In genomic region chr11:3856856-3857553, GRCh38 we compare ENCODE assay signal across 8 cellular contexts. TPM values are rescaled to one million over a fixed set of nuclear protein-coding genes. Genes with fewer than 3 reads are reported as not detected.
DNase-seq lines count a peak whose midpoint lies in the region; ATAC-seq and TF ChIP-seq lines count a peak whose summit lies in the region.

No MANE protein-coding gene starts in this region.

- no peaks in the 10 kb centered on the region for H3K9me3 ChIP-seq in effector memory CD4-positive, alpha-beta T cell (ENCODE audit: control insufficient read depth, low read length)
- H3K9me3 ChIP-seq in neuronal stem cell (replicated peaks in 1 of 2; ENCODE audit: control insufficient read depth in 2 of 2, insufficient read depth in 1 of 2, low read depth in 1 of 2, low read length in 2 of 2), result no peaks in the 10 kb centered on the region

- no peak overlapping the region for H2BK5ac ChIP-seq in neuronal stem cell (ENCODE audit: low read length)

- ATAC-seq in GM19351 (IDR thresholded peaks at IDR 0.05; ENCODE audit: unreplicated experiment) (no peak), GM18517 (IDR thresholded peaks at IDR 0.05; ENCODE audit: unreplicated experiment) (no peak), GM21576 (IDR thresholded peaks at IDR 0.05; ENCODE audit: unreplicated experiment) (no peak)

- no peak overlapping the region for H3K9ac ChIP-seq in neuronal stem cell (ENCODE audit: low read depth, low read length, poor library complexity)

- peaks cover 73% of the 10 kb centered on the region for H3K4me1 Mint-ChIP-seq in CD14-positive monocyte

- H3K4me3 ChIP-seq in LNCaP clone FGC (ENCODE audit: low read depth, low read length) (peak overlapping the region; percentile 76), neuronal stem cell (ENCODE audit: low read length in 2 of 2) (peak overlapping the region in 1 of 2 donors; percentile 89)
- H3K4me3 ChIP-seq in effector memory CD4-positive, alpha-beta T cell (ENCODE audit: insufficient read depth, low read depth, low read length, poor library complexity, severe bottlenecking), result peak overlapping the region; percentile 94

- H3K27me3 Mint-ChIP-seq in CD14-positive monocyte (ENCODE audit: low read depth in 3 of 3), result peaks cover 0 to 2% (median 0%) of the 10 kb centered on the region in 3 donors

- peak overlapping the region; percentile 96 to 97 for H3K4me3 Mint-ChIP-seq in CD14-positive monocyte

- intact Hi-C loops in CD14-positive monocyte (cut with micrococcal nuclease), result loop anchor here (5.0 kb wide), 3 partner anchors 35 to 105 kb away; no protein-coding TSS in a partner anchor

- no peak overlapping the region for H2BK120ac ChIP-seq in neuronal stem cell (ENCODE audit: low read depth, low read length)

- H3K27ac ChIP-seq in effector memory CD4-positive, alpha-beta T cell (ENCODE audit: insufficient read depth, low read length, poor library complexity, severe bottlenecking), result peak overlapping the region; percentile 89
- H3K27ac ChIP-seq in neuronal stem cell (replicated peaks; ENCODE audit: low read length), result no peak overlapping the region

- no peaks in the 10 kb centered on the region for H3K27me3 ChIP-seq in effector memory CD4-positive, alpha-beta T cell (replicated peaks; ENCODE audit: control insufficient read depth, insufficient read depth, low read length, poor library complexity, severe bottlenecking)
- H3K27me3 ChIP-seq in neuronal stem cell (ENCODE audit: control insufficient read depth in 3 of 3, insufficient read depth in 3 of 3, low read depth in 1 of 3, low read length in 3 of 3), result peaks cover 0 to 3% (median 0%) of the 10 kb centered on the region in 3 experiments

- H3K27ac Mint-ChIP-seq in CD14-positive monocyte, result peak overlapping the region in 5 of 7 donors; percentile 94 to 98 (median 96)

- no peak overlapping the region for H3K18ac ChIP-seq in neuronal stem cell (ENCODE audit: low read length)

- no peak for TF ChIP-seq CTCF in CD14-positive monocyte (IDR thresholded peaks at IDR 0.05)
- TF ChIP-seq CTCF in LNCaP clone FGC (IDR thresholded peaks at IDR 0.05; ENCODE audit: control insufficient read depth, extremely low read depth, insufficient read depth), result no peak

- H3K4ac ChIP-seq in neuronal stem cell (ENCODE audit: low read length), result no peak overlapping the region

- H3K9me3 Mint-ChIP-seq in CD14-positive monocyte, result no peaks in the 10 kb centered on the region

- peaks cover 2% of the 10 kb centered on the region for H3K79me1 ChIP-seq in neuronal stem cell (ENCODE audit: low read depth, low read length)

- peak overlapping the region; percentile 87 for H3K4me2 ChIP-seq in neuronal stem cell (ENCODE audit: insufficient read depth, low read length, poor library complexity, severe bottlenecking)

- no peak overlapping the region for H2BK15ac ChIP-seq in neuronal stem cell (ENCODE audit: low read length)

- DNase-seq in CD14-positive monocyte (ENCODE audit: low spot score) (no peak), LNCaP clone FGC (ENCODE audit: low read depth) (no peak), neuronal stem cell (ENCODE audit: low spot score) (no peak)
- DNase-seq in effector memory CD4-positive, alpha-beta T cell, result no peak
- DNase-seq in stimulated activated naive CD4-positive, alpha-beta T cell treated with Interleukin-2 at 50 U/mL for 16 hours (lab: John Stamatoyannopoulos, UW), result no peak

- H3K23ac ChIP-seq in neuronal stem cell (ENCODE audit: low read depth, low read length, poor library complexity), result no peak overlapping the region

- H4K91ac ChIP-seq in neuronal stem cell (ENCODE audit: low read depth, low read length, poor library complexity), result no peak overlapping the region

- H3K4me1 ChIP-seq in effector memory CD4-positive, alpha-beta T cell (ENCODE audit: control insufficient read depth, insufficient read depth, low read length, poor library complexity, severe bottlenecking), result peaks cover 65% of the 10 kb centered on the region
- peaks cover 17 to 25% of the 10 kb centered on the region in 2 donors for H3K4me1 ChIP-seq in neuronal stem cell (ENCODE audit: control insufficient read depth in 2 of 2, insufficient read depth in 1 of 2, low read depth in 1 of 2, low read length in 2 of 2)

- no peak overlapping the region for H4K8ac ChIP-seq in neuronal stem cell (ENCODE audit: low read depth, low read length)

- WGBS in neuronal stem cell (ENCODE audit: extremely low coverage in 2 of 2, insufficient read length in 2 of 2, insufficient replicate concordance in 1 of 2), 2 donors, result no CpG with 5 or more reads among the region's 5 CpGs

- H3K36me3 Mint-ChIP-seq in CD14-positive monocyte, result peaks cover 8 to 10% of the 10 kb centered on the region in 2 donors

- H3K14ac ChIP-seq in neuronal stem cell (ENCODE audit: low read length), result no peak overlapping the region

- no peaks in the 10 kb centered on the region for H3K36me3 ChIP-seq in effector memory CD4-positive, alpha-beta T cell (ENCODE audit: control insufficient read depth, insufficient read depth, low read length)
- H3K36me3 ChIP-seq in neuronal stem cell (replicated peaks in 1 of 2; ENCODE audit: control insufficient read depth in 2 of 2, insufficient read depth in 2 of 2, low read length in 2 of 2), result no peaks in the 10 kb centered on the region

- H2AFZ ChIP-seq in neuronal stem cell (ENCODE audit: low read length), result no peak overlapping the region

- H2AK5ac ChIP-seq in neuronal stem cell (ENCODE audit: low read depth, low read length), result no peak overlapping the region

- no peak overlapping the region for H2BK12ac ChIP-seq in neuronal stem cell (ENCODE audit: low read length)

RNA-seq across cellular contexts. Expression of gene STIM1, which starts 1.5 kb away (rescaled TPM):
- polyA plus RNA-seq in CD14-positive monocyte, result 10 to 100 TPM; 14.0 to 21.0 TPM
- 14.7 TPM for polyA plus RNA-seq in neuronal stem cell (2013, experiment 1 of 2)
- 15.1 TPM for polyA plus RNA-seq in neuronal stem cell (2013, experiment 2 of 2)

RNA-seq across cellular contexts. Expression of gene RHOG, which starts 16.2 kb away (rescaled TPM):
- 100 to 1,000 TPM; 315 to 458 TPM for polyA plus RNA-seq in CD14-positive monocyte
- polyA plus RNA-seq in neuronal stem cell (2013, experiment 1 of 2), result 28.1 TPM
- 26.3 TPM for polyA plus RNA-seq in neuronal stem cell (2013, experiment 2 of 2)

RNA-seq across cellular contexts. Expression of gene PGAP2, which starts 48.6 kb away (rescaled TPM):
- 1 to 10 TPM; 5.8 to 6.8 TPM for polyA plus RNA-seq in CD14-positive monocyte
- polyA plus RNA-seq in neuronal stem cell (2013, experiment 1 of 2), result 33.5 TPM
- 32.9 TPM for polyA plus RNA-seq in neuronal stem cell (2013, experiment 2 of 2)

RNA-seq across cellular contexts. Expression of gene NUP98, which starts 59.7 kb away (rescaled TPM):
- 10 to 100 TPM; 19.6 to 28.5 TPM for polyA plus RNA-seq in CD14-positive monocyte
- polyA plus RNA-seq in neuronal stem cell (2013, experiment 1 of 2), result 52.1 TPM
- polyA plus RNA-seq in neuronal stem cell (2013, experiment 2 of 2), result 48.7 TPM
